Comparison of ENCODE assay signal across 12 cellular contexts in the genomic region with DNA sequence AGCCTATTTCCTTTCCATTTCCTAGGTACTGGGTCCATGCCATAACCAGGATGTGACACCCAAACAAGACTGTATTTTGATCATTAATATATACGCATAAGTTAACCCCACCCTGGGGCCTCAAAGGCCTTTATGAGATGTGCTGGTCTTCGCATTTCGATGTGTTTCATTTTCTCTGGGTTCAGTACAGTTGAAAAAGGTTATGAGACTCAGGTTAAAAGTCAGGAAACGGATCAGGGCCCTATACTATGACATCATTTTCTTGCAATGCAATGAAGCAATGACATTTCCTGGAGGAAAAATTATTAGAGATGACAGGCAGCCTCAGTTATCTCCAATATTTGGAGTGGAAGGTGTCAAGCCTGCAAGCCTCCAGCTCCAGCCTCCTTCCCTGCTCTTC. TPM values are rescaled to one million over a fixed set of nuclear protein-coding genes. Genes with fewer than 3 reads are reported as not detected.
DNase-seq lines count a peak whose midpoint lies in the region; ATAC-seq, FAIRE-seq and TF ChIP-seq lines count a peak whose summit lies in the region.
"Had no signal": no experiment of that assay in that cellular context is flagged by ENCODE, and none has a peak within 500 bp of the region (broad histone marks: within the 10 kb centered on the region; RNA-seq: fewer than 3 reads in every experiment).

No MANE protein-coding gene starts in this region.

- H3K4me3 ChIP-seq in HUES48 (ENCODE audit: low read depth, low read length) (no peak overlapping the region), K562 (no peak overlapping the region), left lung (no peak overlapping the region), suprapubic skin (no peak overlapping the region), dorsolateral prefrontal cortex (no peak overlapping the region), esophagus squamous epithelium (no peak overlapping the region)

- TF ChIP-seq EP300 in K562 (IDR thresholded peaks at IDR 0.05; ENCODE audit: low read length) (no peak), suprapubic skin (IDR thresholded peaks at IDR 0.05) (no peak)

- H3K36me3 ChIP-seq in HUES48 (ENCODE audit: control insufficient read depth, insufficient read depth, low read length) (no peaks in the 10 kb centered on the region), K562 (ENCODE audit: control insufficient read depth, insufficient read depth, low read length) (no peaks in the 10 kb centered on the region), left lung (no peaks in the 10 kb centered on the region), suprapubic skin (no peaks in the 10 kb centered on the region), esophagus squamous epithelium (no peaks in the 10 kb centered on the region)

- TF ChIP-seq POLR2A in K562 (conservative IDR thresholded peaks at IDR 0.05) (no peak), suprapubic skin (IDR thresholded peaks at IDR 0.05) (no peak), esophagus squamous epithelium (IDR thresholded peaks at IDR 0.05) (no peak)

- no peak for ATAC-seq in K562
- ATAC-seq in left lung = no peak

- H3K4me1 ChIP-seq in HUES48 (ENCODE audit: control insufficient read depth, insufficient read depth, low read length) (peaks cover 28% of the 10 kb centered on the region), K562 (replicated peaks in 1 of 2; ENCODE audit: control insufficient read depth in 2 of 2, insufficient read depth in 2 of 2, low read length in 2 of 2) (peaks cover 0 to 2% of the 10 kb centered on the region in 2 experiments; a peak in 3 of 5 replicates), left lung (peaks cover 17 to 47% of the 10 kb centered on the region in 2 donors), suprapubic skin (peaks cover 33% of the 10 kb centered on the region), esophagus squamous epithelium (peaks cover 7 to 43% (median 11%) of the 10 kb centered on the region in 3 donors)

- no peaks in the 10 kb centered on the region for H3K79me2 ChIP-seq in K562 (ENCODE audit: control insufficient read depth, insufficient read depth, low read length)

- TF ChIP-seq CTCF in K562 (IDR thresholded peaks at IDR 0.05 in 2 of 3, conservative IDR thresholded peaks at IDR 0.05 in 1 of 3; ENCODE audit: insufficient read depth in 2 of 3, low read depth in 1 of 3, low read length in 3 of 3) (no peak), left lung (IDR thresholded peaks at IDR 0.05) (no peak), suprapubic skin (IDR thresholded peaks at IDR 0.05) (no peak), dorsolateral prefrontal cortex (IDR thresholded peaks at IDR 0.05 in 54 of 56, conservative IDR thresholded peaks at IDR 0.05 in 2 of 56; ENCODE audit: low read depth in 1 of 56, partially characterized antibody in 56 of 56) (no peak), esophagus squamous epithelium (IDR thresholded peaks at IDR 0.05) (no peak)

- H4K20me1 ChIP-seq in K562 (replicated peaks; ENCODE audit: control insufficient read depth, insufficient read depth, low read length) = no peaks in the 10 kb centered on the region

- peak overlapping the region; percentile 6; the same call in 1 of the 2 replicates for H2AFZ ChIP-seq in K562 (ENCODE audit: low read depth, low read length)

- H3K27ac ChIP-seq in HUES48 (ENCODE audit: low read depth, low read length) = peak overlapping the region; percentile 86
- H3K27ac ChIP-seq in K562 (ENCODE audit: extremely low read depth, low read depth, low read length) = no peak overlapping the region
- peak overlapping the region; percentile 74 to 75 for H3K27ac ChIP-seq in left lung
- H3K27ac ChIP-seq in suprapubic skin = peak overlapping the region; percentile 22
- no peak overlapping the region for H3K27ac ChIP-seq in dorsolateral prefrontal cortex
- peak overlapping the region in 2 of 4 donors; percentile 25 to 65 for H3K27ac ChIP-seq in esophagus squamous epithelium

- no peak for FAIRE-seq in K562 (lab: Jason Lieb, UNC)
- FAIRE-seq: islet of Langerhans had no signal

- 86% methylated on average over 4 of the region's 4 CpGs for WGBS in K562 (ENCODE audit: insufficient coverage, low coverage, missing lambda C conversion rate)
- WGBS in suprapubic skin = 83% methylated on average over 4 of the region's 4 CpGs
- WGBS in esophagus squamous epithelium, 2 donors = 71 to 87% methylated on average over 4 of the region's 4 CpGs

- in situ Hi-C loops in K562 (cut with MboI) = no loop called here

- H3K9me1 ChIP-seq in K562 (ENCODE audit: control insufficient read depth, insufficient read depth, low read length) = no peaks in the 10 kb centered on the region

- no peak for TF ChIP-seq RAD21 in K562 (CRISPR knock-in tag; conservative IDR thresholded peaks at IDR 0.05 in 1 of 2, IDR thresholded peaks at IDR 0.05 in 1 of 2)

- DNase-seq in K562 (ENCODE audit: extremely low read depth in 1 of 4, low spot score in 3 of 4) = no peak
- DNase-seq in left lung = no peak
- DNase-seq in suprapubic skin (ENCODE audit: low spot score in 2 of 2) = no peak
- no peak for DNase-seq in dorsolateral prefrontal cortex
- DNase-seq in DMS 273 (lab: John Stamatoyannopoulos, UW; ENCODE audit: unreplicated experiment) = no peak
- DNase-seq in esophagus squamous epithelium (lab: John Stamatoyannopoulos, UW) = no peak
- DNase-seq in AG08395 (ENCODE audit: low spot score) = no peak
- DNase-seq: DMS 273 treated with DMSO at 0.1 percent for 48 hours; NCI-H1092; stimulated activated CD8-positive, alpha-beta memory T cell treated with anti-CD3 and anti-CD28 coated beads, Interleukin-4, amount 100 ng/mL, for 48 hours had no signal

- H3K9ac ChIP-seq in HUES48 (ENCODE audit: low read depth, low read length) (no peak overlapping the region), K562 (ENCODE audit: insufficient read depth in 1 of 2, low read depth in 2 of 2, low read length in 2 of 2) (no peak overlapping the region)

- no TSS peak for BruUV-seq in K562 (replicated peaks; lab: Mats Ljungman, UMichigan)

- no peak overlapping the region for H3K4me2 ChIP-seq in K562 (ENCODE audit: insufficient read depth, low read length)

- intact Hi-C loops in K562 (cut with micrococcal nuclease) = no loop called here
- intact Hi-C loops in left lung (cut with DNase I) = no loop called here
- intact Hi-C loops in dorsolateral prefrontal cortex (cut with DNase I) = no loop called here
- intact Hi-C loops in esophagus squamous epithelium (cut with DNase I) = no loop called here

- H3K27me3 ChIP-seq in HUES48 (ENCODE audit: control insufficient read depth, insufficient read depth, low read length) (no peaks in the 10 kb centered on the region), K562 (ENCODE audit: control insufficient read depth in 2 of 2, insufficient read depth in 2 of 2, low read length in 2 of 2) (no peaks in the 10 kb centered on the region), left lung (no peaks in the 10 kb centered on the region), suprapubic skin (no peaks in the 10 kb centered on the region), dorsolateral prefrontal cortex (no peaks in the 10 kb centered on the region), esophagus squamous epithelium (no peaks in the 10 kb centered on the region)

- H3K9me3 ChIP-seq in HUES48 (ENCODE audit: control insufficient read depth, insufficient read depth, low read length) (no peaks in the 10 kb centered on the region), K562 (replicated peaks; ENCODE audit: control insufficient read depth, insufficient read depth, low read depth, low read length) (no peaks in the 10 kb centered on the region), left lung (no peaks in the 10 kb centered on the region), suprapubic skin (no peaks in the 10 kb centered on the region), esophagus squamous epithelium (no peaks in the 10 kb centered on the region)

- POLR2A ChIA-PET in K562 (lab: Yijun Ruan, JAX) = no interaction called here

- CTCF ChIA-PET in K562 (lab: Yijun Ruan, JAX; ENCODE audit: low intra/inter-chr PET ratio) = interaction anchor here (0.7 kb wide), 1 partner anchor 64 kb away, joined by 3 read pairs; no protein-coding TSS in a partner anchor

TF ChIP-seq in K562, 482 proteins besides CTCF, POLR2A, EP300 and RAD21 (continues in another document):
- TF ChIP-seq NR2C2 (CRISPR knock-in tag; IDR thresholded peaks at IDR 0.05) (no peak), NR2C2 (tag; IDR thresholded peaks at IDR 0.05) (0 out of 2 replicates have a peak, but pooled peaks have one; percentile 28), CEBPG (CRISPR knock-in tag; IDR thresholded peaks at IDR 0.05) (no peak), CEBPG (tag; conservative IDR thresholded peaks at IDR 0.05 in 1 of 2, IDR thresholded peaks at IDR 0.05 in 1 of 2) (peak in 1 of 2 experiments; percentile 53; a peak in 1 of 4 replicates)
- TF ChIP-seq, protein P1, sequence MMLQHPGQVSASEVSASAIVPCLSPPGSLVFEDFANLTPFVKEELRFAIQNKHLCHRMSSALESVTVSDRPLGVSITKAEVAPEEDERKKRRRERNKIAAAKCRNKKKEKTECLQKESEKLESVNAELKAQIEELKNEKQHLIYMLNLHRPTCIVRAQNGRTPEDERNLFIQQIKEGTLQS (IDR thresholded peaks at IDR 0.05) = peak; percentile 64
- TF ChIP-seq, protein P1 (CRISPR knock-in tag; conservative IDR thresholded peaks at IDR 0.05) = no peak

RNA-seq across cellular contexts. Expression of a gene that starts 31.7 kb away (rescaled TPM):
- not detected in 2 replicates for total RNA-seq in K562 (2011; cell fraction: chromatin; rRNA removed; ENCODE audit: low replicate concordance)
- total RNA-seq in K562 (2011; cell fraction: nucleolus; rRNA removed) = not detected in 2 replicates
- total RNA-seq in K562 (2011; cell fraction: nucleoplasm; rRNA removed) = not detected in 2 replicates
- total RNA-seq in K562 (2014; rRNA removed) (not detected in 2 replicates), K562 (2014; rRNA removed; fragmentation: Illumina TruSeq; extraction: Trizol) (not detected in 2 replicates), K562 (2015; rRNA removed; fragmentation: Illumina TruSeq; extraction: Trizol) (not detected in 2 replicates), K562 (2021) (not detected in 2 replicates), left lung (1 to 10 TPM in 1 of 2 donors, not detected in 1; 2.3 TPM), suprapubic skin (not detected), dorsolateral prefrontal cortex (1 to 10 TPM in 47 of 120 experiments, under 1 TPM in 16, not detected in 57; 0.22 to 5.6 (median 1.4) TPM), esophagus squamous epithelium (not detected)
- polyA plus RNA-seq in K562 (2011; rRNA removed) (not detected in 2 replicates), K562 (2014; fragmentation: Illumina TruSeq; extraction: Trizol) (not detected in 2 replicates), K562 (2014; fragmentation: Nextera tagmentation; extraction: Ambion mirVana) (not detected), K562 (2014; rRNA removed) (not detected in 2 replicates)
- not detected in 2 replicates for polyA plus RNA-seq in K562 (2011; cell fraction: cytosol; rRNA removed)
- not detected in 2 replicates for polyA plus RNA-seq in K562 (2011; cell fraction: nucleus; rRNA removed)
- polyA plus RNA-seq in K562 (2012) = not detected in 2 replicates
- not detected in 2 replicates for polyA minus RNA-seq in K562 (2011; rRNA and poly(A)+ RNA removed)
- polyA minus RNA-seq in K562 (2011; cell fraction: cytosol; rRNA and poly(A)+ RNA removed) = not detected in 2 replicates
- not detected in 2 replicates for polyA minus RNA-seq in K562 (2011; cell fraction: nucleus; rRNA and poly(A)+ RNA removed)

Comparison
In these comparisons a context has a peak if more than half of its experiments do, and no peak if none do; other contexts are left out.
1. H3K27ac ChIP-seq: peak in HUES48 (single experiment), left lung (2 of 2) and suprapubic skin (single experiment); none in K562 (single experiment) and dorsolateral prefrontal cortex (0 of 59).